Comparison of ENCODE assay signal across 24 cellular contexts in the genomic region with DNA sequence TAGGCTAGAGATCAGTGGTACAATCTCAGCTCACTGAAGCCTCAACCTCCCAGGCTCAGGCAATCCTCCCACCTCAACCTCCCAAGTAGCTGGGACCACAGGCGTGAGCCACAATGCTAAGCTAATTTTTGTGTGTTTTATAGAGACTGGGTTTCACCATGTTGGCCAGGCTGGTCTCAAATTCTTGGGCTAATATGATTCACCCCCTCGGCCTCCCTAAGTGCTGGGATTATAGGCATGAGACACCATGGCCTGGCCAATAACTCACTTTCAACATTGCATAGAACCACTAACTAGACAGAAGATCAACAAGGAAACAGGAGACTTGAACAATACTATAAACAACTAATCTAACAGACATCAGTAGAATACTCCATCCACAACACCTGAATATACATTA.
"Had no signal": no experiment of that assay in that cellular context is flagged by ENCODE, and none has a peak within 500 bp of the region (broad histone marks: within the 10 kb centered on the region; RNA-seq: fewer than 3 reads in every experiment).

No MANE protein-coding gene starts in this region.

- DNase-seq: hypothalamus; immature natural killer cell; kidney; lower lobe of right lung; mammary epithelial cell; mesenchymal stem cell; naive thymus-derived CD8-positive, alpha-beta T cell; nucleus accumbens; pancreas; posterior cingulate gyrus; retina; right cardiac atrium; small intestine; spleen; stimulated activated CD4-positive, alpha-beta T cell treated with anti-CD3 and anti-CD28 coated beads, Interleukin-4, amount 100 ng/mL, for 24 hours; stimulated activated naive CD4-positive, alpha-beta T cell; tibial artery; trophoblast cell; upper lobe of right lung had no signal

- H3K9me3 ChIP-seq: lower lobe of right lung, prostate gland, spleen, suprapubic skin, thoracic aorta, tibial artery, upper lobe of right lung had no signal

- H3K4me1 ChIP-seq: lower lobe of right lung, pancreas, prostate gland, spleen, suprapubic skin, upper lobe of right lung had no signal

- H3K4me3 ChIP-seq: lower lobe of right lung, pancreas, prostate gland, spleen, suprapubic skin, thoracic aorta, tibial artery, upper lobe of right lung had no signal

- H3K36me3 ChIP-seq: lower lobe of right lung, pancreas, prostate gland, spleen, suprapubic skin, thoracic aorta, tibial artery, upper lobe of right lung had no signal

- H3K27me3 ChIP-seq: pancreas, spleen, suprapubic skin, tibial artery, upper lobe of right lung had no signal

- H3K27ac ChIP-seq: lower lobe of right lung, pancreas, prostate gland, spleen, suprapubic skin, thoracic aorta, tibial artery, upper lobe of right lung had no signal

- ATAC-seq: lower lobe of right lung; naive thymus-derived CD8-positive, alpha-beta T cell; pancreas; right cardiac atrium; sciatic nerve; stimulated activated effector memory CD8-positive, alpha-beta T cell treated with anti-CD3 and anti-CD28 coated beads, Interleukin-12 subunit alpha, Interleukin-12 subunit beta, amount 100 ng/mL, for 72 hours; upper lobe of right lung had no signal
